1 cellular context compared by ENCODE assay signal in genomic region chr19:507286-508203, GRCh38.
A peak's percentile ranks its signal among the peaks of the same experiment; 100 is the strongest.
TF ChIP-seq lines count a peak whose summit lies in the region.

TSS of gene TPGS1 (plus strand) at chr19:507497. CDS start at chr19:507507, 10 bp downstream.

TF ChIP-seq in K562, 482 proteins besides CTCF, POLR2A, EP300 and RAD21 (continued from another document and continues in another):
- TF ChIP-seq MGA (IDR thresholded peaks at IDR 0.05) (no peak), ZMIZ1 (IDR thresholded peaks at IDR 0.05; ENCODE audit: low read depth in 2 of 2, low read length in 2 of 2) (0 out of 4 replicates have a peak, but pooled peaks of 1 of the 2 experiments have one; percentile 21), SIN3A (IDR thresholded peaks at IDR 0.05; ENCODE audit: borderline replicate concordance in 2 of 2, control insufficient read depth in 1 of 2, low read depth in 2 of 2, low read length in 2 of 2) (no peak; a peak in 1 of 4 replicates), TAF15 (IDR thresholded peaks at IDR 0.05; ENCODE audit: low read depth, low read length) (no peak), TAL1 (IDR thresholded peaks at IDR 0.05) (no peak), STAT6 (CRISPR knock-in tag; IDR thresholded peaks at IDR 0.05) (no peak), GTF2A2 (tag; IDR thresholded peaks at IDR 0.05) (0 out of 2 replicates have a peak, but pooled peaks have one; percentile 39), CEBPG (CRISPR knock-in tag; IDR thresholded peaks at IDR 0.05) (no peak), CEBPG (tag; conservative IDR thresholded peaks at IDR 0.05 in 1 of 2, IDR thresholded peaks at IDR 0.05 in 1 of 2) (no peak), HDAC2 (IDR thresholded peaks at IDR 0.05) (no peak), FOXA3 (CRISPR knock-in tag; conservative IDR thresholded peaks at IDR 0.05 in 1 of 2, IDR thresholded peaks at IDR 0.05 in 1 of 2) (no peak), BRF2 (IDR thresholded peaks at IDR 0.05; ENCODE audit: borderline replicate concordance, insufficient read depth, insufficient read length) (no peak), ZNF75A (CRISPR knock-in tag; IDR thresholded peaks at IDR 0.05) (no peak), ZNF561 (CRISPR knock-in tag; conservative IDR thresholded peaks at IDR 0.05) (no peak), HMGXB4 (CRISPR knock-in tag; IDR thresholded peaks at IDR 0.05) (no peak), USF2 (CRISPR knock-in tag; IDR thresholded peaks at IDR 0.05) (no peak), MLLT1 (IDR thresholded peaks at IDR 0.05) (no peak; a peak in 1 of 4 replicates), MTA2 (IDR thresholded peaks at IDR 0.05; ENCODE audit: low read depth) (no peak), NFE2 (IDR thresholded peaks at IDR 0.05; ENCODE audit: low read depth) (no peak), CREB1 (IDR thresholded peaks at IDR 0.05) (peak; percentile 25; the same call in 1 of the 2 replicates), CREB1 (CRISPR knock-in tag; IDR thresholded peaks at IDR 0.05) (peak; percentile 71), ZFP91 (CRISPR knock-in tag; IDR thresholded peaks at IDR 0.05) (no peak), TCFL5 (CRISPR knock-in tag; conservative IDR thresholded peaks at IDR 0.05) (peak; percentile 70), TBL1XR1 (IDR thresholded peaks at IDR 0.05; ENCODE audit: low read length in 2 of 2) (0 out of 4 replicates have a peak, but pooled peaks of 1 of the 2 experiments have one; percentile 52), SRSF3 (IDR thresholded peaks at IDR 0.05; ENCODE audit: insufficient read depth, low read length) (no peak), NR2F6 (CRISPR knock-in tag; IDR thresholded peaks at IDR 0.05) (no peak)
